In genomic region chr16:88871349-88871702, GRCh38 we compare ENCODE assay signal across 1 cellular context.
TF ChIP-seq lines count a peak whose summit lies in the region.

No MANE protein-coding gene starts in this region.

TF ChIP-seq in K562, 482 proteins besides CTCF, POLR2A, EP300 and RAD21 (continued from another document and continues in another):
- no peak for TF ChIP-seq ZBTB9 (CRISPR knock-in tag; IDR thresholded peaks at IDR 0.05)
- no peak for TF ChIP-seq HBP1 (CRISPR knock-in tag; IDR thresholded peaks at IDR 0.05)
- TF ChIP-seq PHF8 (IDR thresholded peaks at IDR 0.05; ENCODE audit: borderline replicate concordance, low read length) = no peak
- TF ChIP-seq CBFB (CRISPR knock-in tag; IDR thresholded peaks at IDR 0.05) = no peak
- TF ChIP-seq PBX2 (CRISPR knock-in tag; IDR thresholded peaks at IDR 0.05; ENCODE audit: low read depth) = no peak
- TF ChIP-seq PBX2 (tag; conservative IDR thresholded peaks at IDR 0.05; ENCODE audit: low read depth) = no peak
- TF ChIP-seq CREB3L1 (IDR thresholded peaks at IDR 0.05; ENCODE audit: borderline replicate concordance, low read depth) = no peak
- no peak for TF ChIP-seq TEAD4 (IDR thresholded peaks at IDR 0.05; ENCODE audit: low read length)
- no peak for TF ChIP-seq TEAD4 (CRISPR knock-in tag; IDR thresholded peaks at IDR 0.05; ENCODE audit: borderline replicate concordance)
- TF ChIP-seq NCOA6 (IDR thresholded peaks at IDR 0.05) = no peak
- 0 out of 2 replicates have a peak, but pooled peaks have one; percentile 33 for TF ChIP-seq ZNF766 (CRISPR knock-in tag; conservative IDR thresholded peaks at IDR 0.05)
- TF ChIP-seq NR4A1 (CRISPR knock-in tag; IDR thresholded peaks at IDR 0.05) = no peak
- peak; percentile 77 for TF ChIP-seq NR4A1 (tag; IDR thresholded peaks at IDR 0.05)
- no peak for TF ChIP-seq SNAPC5 (CRISPR knock-in tag; IDR thresholded peaks at IDR 0.05)
- peak; percentile 86 for TF ChIP-seq BHLHE40 (IDR thresholded peaks at IDR 0.05; ENCODE audit: low read length)
- no peak for TF ChIP-seq HDGF (IDR thresholded peaks at IDR 0.05)
- 0 out of 2 replicates have a peak, but pooled peaks have one; percentile 28 for TF ChIP-seq ARID4B (CRISPR knock-in tag; IDR thresholded peaks at IDR 0.05)
- TF ChIP-seq ZFP1 (CRISPR knock-in tag; IDR thresholded peaks at IDR 0.05) = no peak
- peak; percentile 48; the same call in 1 of the 2 replicates for TF ChIP-seq VEZF1 (CRISPR knock-in tag; IDR thresholded peaks at IDR 0.05)
- no peak for TF ChIP-seq ZNF316 (IDR thresholded peaks at IDR 0.05)
- no peak for TF ChIP-seq IRF9 (tag; IDR thresholded peaks at IDR 0.05)
- peak; percentile 14 for TF ChIP-seq FIP1L1 (IDR thresholded peaks at IDR 0.05; ENCODE audit: low read depth, low read length, poor library complexity, severe bottlenecking)
- no peak for TF ChIP-seq CLOCK (CRISPR knock-in tag; IDR thresholded peaks at IDR 0.05; ENCODE audit: borderline replicate concordance)
- TF ChIP-seq KLF10 (CRISPR knock-in tag; IDR thresholded peaks at IDR 0.05) = no peak
- TF ChIP-seq ZNF695 (CRISPR knock-in tag; IDR thresholded peaks at IDR 0.05) = no peak
- no peak for TF ChIP-seq ZNF583 (CRISPR knock-in tag; IDR thresholded peaks at IDR 0.05)
- TF ChIP-seq NFXL1 (CRISPR knock-in tag; IDR thresholded peaks at IDR 0.05) = no peak
- no peak for TF ChIP-seq ZNF324 (CRISPR knock-in tag; IDR thresholded peaks at IDR 0.05)
- no peak for TF ChIP-seq PRDM10 (IDR thresholded peaks at IDR 0.05; ENCODE audit: partially characterized antibody)
- no peak for TF ChIP-seq BCOR (IDR thresholded peaks at IDR 0.05)
- no peak for TF ChIP-seq MLLT1 (IDR thresholded peaks at IDR 0.05)
